In the genomic region with DNA sequence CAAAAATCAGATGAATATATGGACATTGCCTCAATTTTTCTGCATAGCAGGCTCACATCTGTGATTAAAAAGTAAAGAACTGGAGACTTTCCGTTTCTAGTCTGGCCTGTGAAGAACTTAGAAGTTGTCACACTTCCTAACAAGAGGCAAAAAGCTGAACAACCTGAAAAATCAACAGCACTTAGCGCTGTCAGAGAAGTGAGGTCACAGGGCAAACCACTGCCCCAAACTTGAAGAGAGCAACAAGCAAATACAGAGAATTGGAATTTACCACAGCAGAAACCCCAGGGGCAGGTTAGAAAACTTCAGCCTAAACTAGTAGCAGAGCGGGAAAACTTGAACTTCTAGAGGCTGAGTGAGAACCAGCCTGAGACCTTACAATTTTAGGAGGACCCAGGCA, we compare ENCODE assay signal across 26 cellular contexts. TPM values are rescaled to one million over a fixed set of nuclear protein-coding genes. Genes with fewer than 3 reads are reported as not detected.
DNase-seq lines count a peak whose midpoint lies in the region; ATAC-seq, FAIRE-seq and TF ChIP-seq lines count a peak whose summit lies in the region.
"Had no signal": no experiment of that assay in that cellular context is flagged by ENCODE, and none has a peak within 500 bp of the region (broad histone marks: within the 10 kb centered on the region; RNA-seq: fewer than 3 reads in every experiment).

No MANE protein-coding gene starts in this region.

- H2AFZ ChIP-seq in GM23338 (peak overlapping the region; percentile 28), hepatocyte (no peak overlapping the region), smooth muscle cell (ENCODE audit: low read depth) (peak overlapping the region; percentile 40)

- H3K36me3 ChIP-seq in GM23338 (ENCODE audit: insufficient read depth) (no peaks in the 10 kb centered on the region), hepatocyte (replicated peaks; ENCODE audit: insufficient read depth, low read depth) (no peaks in the 10 kb centered on the region), smooth muscle cell (ENCODE audit: low read depth) (no peaks in the 10 kb centered on the region), small intestine (ENCODE audit: control insufficient read depth in 2 of 2, insufficient read depth in 2 of 2, low read length in 2 of 2) (no peaks in the 10 kb centered on the region)
- H3K36me3 ChIP-seq: colonic mucosa, spleen had no signal

- CTCF ChIA-PET in WTC11 (lab: Charles Lee): interaction anchor here (0.9 kb wide), 1 partner anchor 14 kb away, joined by 3 read pairs; no protein-coding TSS in a partner anchor

- H3K27me3 ChIP-seq in GM23338 (ENCODE audit: insufficient read depth) (no peaks in the 10 kb centered on the region), hepatocyte (no peaks in the 10 kb centered on the region), smooth muscle cell (ENCODE audit: low read depth) (no peaks in the 10 kb centered on the region), small intestine (ENCODE audit: control insufficient read depth in 2 of 2, insufficient read depth in 2 of 2, low read length in 2 of 2) (no peaks in the 10 kb centered on the region)
- H3K27me3 ChIP-seq: colonic mucosa, spleen had no signal

- H3K27ac Mint-ChIP-seq in GM23338 (no peak overlapping the region), WTC11 (no peak overlapping the region)
- H3K27ac Mint-ChIP-seq: activated B cell treated with CpG ODN at 0.5 μM for 24 hours; activated CD8-positive, alpha-beta T cell treated with anti-CD3 and anti-CD28 coated beads for 36 hours; activated naive CD4-positive, alpha-beta T cell treated with anti-CD3 and anti-CD28 coated beads for 36 hours; brain; endodermal cell had no signal

- POLR2A ChIA-PET in WTC11 (lab: Charles Lee): no interaction called here

- H3K79me2 ChIP-seq in GM23338 (replicated peaks; ENCODE audit: insufficient read depth): no peaks in the 10 kb centered on the region
- H3K79me2 ChIP-seq in hepatocyte: no peaks in the 10 kb centered on the region
- H3K79me2 ChIP-seq in smooth muscle cell (ENCODE audit: low read depth): no peaks in the 10 kb centered on the region

- H3K4me1 ChIP-seq in GM23338 (ENCODE audit: insufficient read depth) (no peaks in the 10 kb centered on the region), hepatocyte (ENCODE audit: insufficient read depth) (no peaks in the 10 kb centered on the region), smooth muscle cell (ENCODE audit: low read depth) (no peaks in the 10 kb centered on the region), small intestine (ENCODE audit: control insufficient read depth in 2 of 2, insufficient read depth in 1 of 2, low read depth in 1 of 2, low read length in 1 of 2) (no peaks in the 10 kb centered on the region)
- H3K4me1 ChIP-seq: colonic mucosa had no signal

- DNase-seq in GM23338 (ENCODE audit: low spot score) (no peak), WTC11 (ENCODE audit: low spot score) (no peak), hepatocyte (ENCODE audit: low spot score) (no peak), smooth muscle cell (lab: John Stamatoyannopoulos, UW; ENCODE audit: unreplicated experiment) (no peak), small intestine (no peak)
- DNase-seq: activated B cell treated with CpG ODN at 0.5 μM for 24 hours; activated CD8-positive, alpha-beta T cell treated with anti-CD3 and anti-CD28 coated beads for 36 hours; activated naive CD4-positive, alpha-beta T cell treated with anti-CD3 and anti-CD28 coated beads for 36 hours; activated T-cell treated with anti-CD3 and anti-CD28 coated beads, Interleukin-2, amount 50 U/mL, for 4 hours; colonic mucosa; endodermal cell; head of caudate nucleus; KBM-7; NCI-H1930; NCI-H345; nucleus accumbens; RPMI8226; spleen; T-helper 2 cell had no signal

- TF ChIP-seq CTCF in GM23338 (conservative IDR thresholded peaks at IDR 0.05; ENCODE audit: low read depth in 2 of 2) (no peak), WTC11 (IDR thresholded peaks at IDR 0.05) (no peak), hepatocyte (IDR thresholded peaks at IDR 0.05; ENCODE audit: poor library complexity) (no peak), smooth muscle cell (IDR thresholded peaks at IDR 0.05; ENCODE audit: borderline replicate concordance, insufficient read depth, poor library complexity, severe bottlenecking) (no peak)

- H3K9ac ChIP-seq in smooth muscle cell (ENCODE audit: low read depth): no peak overlapping the region

- no peaks in the 10 kb centered on the region for H4K20me1 ChIP-seq in GM23338 (replicated peaks; ENCODE audit: insufficient read depth)
- no peaks in the 10 kb centered on the region for H4K20me1 ChIP-seq in hepatocyte (ENCODE audit: insufficient read depth, poor library complexity, severe bottlenecking)
- H4K20me1 ChIP-seq in smooth muscle cell (ENCODE audit: low read depth): no peaks in the 10 kb centered on the region

- H3K4me2 ChIP-seq in GM23338 (no peak overlapping the region), hepatocyte (no peak overlapping the region), smooth muscle cell (no peak overlapping the region)

- H3K4me3 ChIP-seq in GM23338 (no peak overlapping the region), hepatocyte (no peak overlapping the region), smooth muscle cell (no peak overlapping the region), small intestine (ENCODE audit: low read depth in 1 of 2, low read length in 2 of 2) (no peak overlapping the region)
- H3K4me3 ChIP-seq: colonic mucosa, SK-N-MC, spleen had no signal

- H3K9me2 ChIP-seq in GM23338 (ENCODE audit: insufficient read depth) (no peaks in the 10 kb centered on the region), hepatocyte (replicated peaks; ENCODE audit: insufficient read depth) (no peaks in the 10 kb centered on the region)

- H3K9me3 Mint-ChIP-seq in GM23338: no peaks in the 10 kb centered on the region
- H3K9me3 Mint-ChIP-seq in WTC11: no peaks in the 10 kb centered on the region
- H3K9me3 Mint-ChIP-seq: activated B cell treated with CpG ODN at 0.5 μM for 24 hours; activated CD8-positive, alpha-beta T cell treated with anti-CD3 and anti-CD28 coated beads for 36 hours; activated naive CD4-positive, alpha-beta T cell treated with anti-CD3 and anti-CD28 coated beads for 36 hours; activated T-cell treated with anti-CD3 and anti-CD28 coated beads, Interleukin-2, amount 50 U/mL, for 4 hours; CD14-positive monocyte; endodermal cell had no signal

- H3K27me3 Mint-ChIP-seq in GM23338 (ENCODE audit: insufficient read depth, low read depth, poor library complexity): peaks cover 3% of the 10 kb centered on the region
- H3K27me3 Mint-ChIP-seq in WTC11 (ENCODE audit: low read depth): no peaks in the 10 kb centered on the region
- H3K27me3 Mint-ChIP-seq: activated B cell treated with CpG ODN at 0.5 μM for 24 hours, brain had no signal

- ATAC-seq in GM23338: no peak
- peak; percentile 22; the same call in 1 of the 2 replicates for ATAC-seq in WTC11
- ATAC-seq in GM19452 (IDR thresholded peaks at IDR 0.05; ENCODE audit: unreplicated experiment): no peak
- no peak for ATAC-seq in GM21528 (IDR thresholded peaks at IDR 0.05; ENCODE audit: low FRiP score, unreplicated experiment)
- ATAC-seq: activated CD8-positive, alpha-beta T cell treated with anti-CD3 and anti-CD28 coated beads for 36 hours; activated T-cell treated with anti-CD3 and anti-CD28 coated beads, Interleukin-2, amount 50 U/mL, for 4 hours had no signal

- WGBS in hepatocyte (ENCODE audit: low lambda C conversion rate, missing lambda C conversion rate): 74% methylated on average over 3 of the region's 3 CpGs
- 67% methylated on average over 3 of the region's 3 CpGs for WGBS in smooth muscle cell (ENCODE audit: low lambda C conversion rate)
- 85 to 92% (median 86%) methylated on average over 3 of the region's 3 CpGs for WGBS in small intestine, 3 donors

- no peak for FAIRE-seq in small intestine (lab: Jason Lieb, UNC)
- FAIRE-seq: H54 had no signal

- H3K4me3 Mint-ChIP-seq in GM23338: no peak overlapping the region
- H3K4me3 Mint-ChIP-seq in WTC11: no peak overlapping the region
- H3K4me3 Mint-ChIP-seq: activated B cell treated with CpG ODN at 0.5 μM for 24 hours; activated CD8-positive, alpha-beta T cell treated with anti-CD3 and anti-CD28 coated beads for 36 hours; activated naive CD4-positive, alpha-beta T cell treated with anti-CD3 and anti-CD28 coated beads for 36 hours; activated T-cell treated with anti-CD3 and anti-CD28 coated beads, Interleukin-2, amount 50 U/mL, for 4 hours; CD14-positive monocyte; endodermal cell had no signal

- H3K9me3 ChIP-seq in hepatocyte (ENCODE audit: low read depth) (no peaks in the 10 kb centered on the region), smooth muscle cell (replicated peaks; ENCODE audit: low read depth) (no peaks in the 10 kb centered on the region), small intestine (ENCODE audit: control insufficient read depth, low read depth) (no peaks in the 10 kb centered on the region)
- H3K9me3 ChIP-seq: colonic mucosa had no signal

- H3K27ac ChIP-seq in GM23338 (ENCODE audit: low read depth) (no peak overlapping the region), hepatocyte (peak overlapping the region; percentile 45), smooth muscle cell (ENCODE audit: low read depth) (peak overlapping the region; percentile 21), small intestine (ENCODE audit: low read depth in 1 of 2, low read length in 1 of 2) (no peak overlapping the region)
- H3K27ac ChIP-seq: colonic mucosa, SK-N-MC, spleen had no signal

- H3K36me3 Mint-ChIP-seq in GM23338 (ENCODE audit: low read depth): no peaks in the 10 kb centered on the region
- no peaks in the 10 kb centered on the region for H3K36me3 Mint-ChIP-seq in WTC11
- H3K36me3 Mint-ChIP-seq: brain, CD14-positive monocyte had no signal

- H3F3A ChIP-seq in GM23338 (replicated peaks; ENCODE audit: low read depth) (no peaks in the 10 kb centered on the region), smooth muscle cell (ENCODE audit: low read depth) (no peaks in the 10 kb centered on the region)

- H3K4me1 Mint-ChIP-seq in GM23338 (peaks cover 2% of the 10 kb centered on the region; the same call in 2 of the 3 replicates), WTC11 (peaks cover 2% of the 10 kb centered on the region)

TF ChIP-seq in WTC11, 78 proteins besides CTCF, POLR2A, EP300 and RAD21 (continues in another document):
- TF ChIP-seq, protein P1, sequence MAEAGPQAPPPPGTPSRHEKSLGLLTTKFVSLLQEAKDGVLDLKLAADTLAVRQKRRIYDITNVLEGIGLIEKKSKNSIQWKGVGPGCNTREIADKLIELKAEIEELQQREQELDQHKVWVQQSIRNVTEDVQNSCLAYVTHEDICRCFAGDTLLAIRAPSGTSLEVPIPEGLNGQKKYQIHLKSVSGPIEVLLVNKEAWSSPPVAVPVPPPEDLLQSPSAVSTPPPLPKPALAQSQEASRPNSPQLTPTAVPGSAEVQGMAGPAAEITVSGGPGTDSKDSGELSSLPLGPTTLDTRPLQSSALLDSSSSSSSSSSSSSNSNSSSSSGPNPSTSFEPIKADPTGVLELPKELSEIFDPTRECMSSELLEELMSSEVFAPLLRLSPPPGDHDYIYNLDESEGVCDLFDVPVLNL (CRISPR knock-in tag; IDR thresholded peaks at IDR 0.05; ENCODE audit: borderline replicate concordance, low read depth): no peak

RNA-seq across cellular contexts. Expression of a gene that starts 38.9 kb away (rescaled TPM):
- not detected in 2 replicates for total RNA-seq in GM23338 (2014; rRNA removed; shearing (Covaris generic))
- not detected in 2 replicates for polyA plus RNA-seq in GM23338 (2016; fragmentation: Nextera tagmentation; extraction: Ambion mirVana)
- not detected in 3 replicates for total RNA-seq in WTC11 (2021)
- total RNA-seq in hepatocyte: not detected in 2 replicates
- 0.52 and 0.89 TPM in 2 replicates for polyA plus RNA-seq in hepatocyte
- not detected in 2 replicates for total RNA-seq in smooth muscle cell
- 0.49 TPM in 1 of 2 replicates, not detected in the other for polyA plus RNA-seq in smooth muscle cell
- polyA plus RNA-seq in small intestine: not detected
- total RNA-seq: activated B cell treated with CpG ODN at 0.5 μM for 24 hours; activated CD8-positive, alpha-beta T cell treated with anti-CD3 and anti-CD28 coated beads for 36 hours; activated naive CD4-positive, alpha-beta T cell treated with anti-CD3 and anti-CD28 coated beads for 36 hours; activated T-cell treated with anti-CD3 and anti-CD28 coated beads, Interleukin-2, amount 50 U/mL, for 4 hours; colonic mucosa; endodermal cell; liver; spleen had no signal
- polyA plus RNA-seq: CD14-positive monocyte, spleen had no signal

Comparison
In these comparisons a context has a peak if more than half of its experiments do, and no peak if none do; other contexts are left out.
1. H3K27ac ChIP-seq: peak in hepatocyte (single experiment) and smooth muscle cell (single experiment); none in GM23338 (single experiment) and small intestine (0 of 2).